ENCODE assay signal across 1 cellular context in genomic region chr11:93541884-93542752, GRCh38.
A peak's percentile ranks its signal among the peaks of the same experiment; 100 is the strongest.
TF ChIP-seq lines count a peak whose summit lies in the region.

No MANE protein-coding gene starts in this region.

TF ChIP-seq in K562, 482 proteins besides CTCF, POLR2A, EP300 and RAD21 (continued from another document and continues in another):
- TF ChIP-seq RBM14 (IDR thresholded peaks at IDR 0.05; ENCODE audit: borderline replicate concordance, insufficient read depth, low read depth, low read length): no peak
- TF ChIP-seq MLX (CRISPR knock-in tag; conservative IDR thresholded peaks at IDR 0.05): no peak
- TF ChIP-seq CXXC5 (CRISPR knock-in tag; IDR thresholded peaks at IDR 0.05): no peak
- TF ChIP-seq ZEB2 (IDR thresholded peaks at IDR 0.05): 0 out of 2 replicates have a peak, but pooled peaks have one; percentile 17
- TF ChIP-seq FOS (IDR thresholded peaks at IDR 0.05; ENCODE audit: extremely low read depth, insufficient read length): peak; percentile 60
- no peak for TF ChIP-seq SUPT5H (IDR thresholded peaks at IDR 0.05)
- no peak for TF ChIP-seq NR2C2 (CRISPR knock-in tag; IDR thresholded peaks at IDR 0.05)
- 0 out of 2 replicates have a peak, but pooled peaks have one; percentile 40 for TF ChIP-seq NR2C2 (tag; IDR thresholded peaks at IDR 0.05)
- TF ChIP-seq ZNF253 (CRISPR knock-in tag; conservative IDR thresholded peaks at IDR 0.05): no peak
- no peak for TF ChIP-seq TAF9B (IDR thresholded peaks at IDR 0.05; ENCODE audit: partially characterized antibody)
- TF ChIP-seq HDAC3 (IDR thresholded peaks at IDR 0.05; ENCODE audit: borderline replicate concordance, partially characterized antibody): no peak
- TF ChIP-seq ZNF280B (CRISPR knock-in tag; IDR thresholded peaks at IDR 0.05): no peak
- no peak for TF ChIP-seq CBX1 (IDR thresholded peaks at IDR 0.05; ENCODE audit: low read depth)
- no peak for TF ChIP-seq CBX2 (IDR thresholded peaks at IDR 0.05; ENCODE audit: insufficient read depth, low read length, poor library complexity, severe bottlenecking)
- peak; percentile 7; the same call in 1 of the 2 replicates for TF ChIP-seq EGR1 (conservative IDR thresholded peaks at IDR 0.05)
- TF ChIP-seq PRMT5 (CRISPR knock-in tag; IDR thresholded peaks at IDR 0.05): no peak
- TF ChIP-seq RUNX1 (IDR thresholded peaks at IDR 0.05; ENCODE audit: low read depth): no peak
- TF ChIP-seq MAX (CRISPR knock-in tag; IDR thresholded peaks at IDR 0.05): no peak
- no peak for TF ChIP-seq BRD4 (IDR thresholded peaks at IDR 0.05)
- TF ChIP-seq MAFK (IDR thresholded peaks at IDR 0.05; ENCODE audit: low read length): no peak
- TF ChIP-seq NEUROD1 (IDR thresholded peaks at IDR 0.05; ENCODE audit: borderline replicate concordance, low read depth, low read length, partially characterized antibody): no peak
- TF ChIP-seq ZNF551 (CRISPR knock-in tag; IDR thresholded peaks at IDR 0.05): no peak
- no peak for TF ChIP-seq NFIX (CRISPR knock-in tag; IDR thresholded peaks at IDR 0.05; ENCODE audit: low read depth)
- no peak for TF ChIP-seq KDM4B (IDR thresholded peaks at IDR 0.05; ENCODE audit: borderline replicate concordance in 2 of 2, low read depth in 1 of 2)
- TF ChIP-seq L3MBTL2 (IDR thresholded peaks at IDR 0.05): peak; percentile 53; the same call in 1 of the 2 replicates
- no peak for TF ChIP-seq NR2C1 (IDR thresholded peaks at IDR 0.05)
- 0 out of 2 replicates have a peak, but pooled peaks have one; percentile 51 for TF ChIP-seq NR2C1 (tag; IDR thresholded peaks at IDR 0.05)
- no peak for TF ChIP-seq STAT5B (CRISPR knock-in tag; IDR thresholded peaks at IDR 0.05)
- TF ChIP-seq HNRNPL (IDR thresholded peaks at IDR 0.05; ENCODE audit: low read depth, low read length): no peak
- peak; percentile 87 for TF ChIP-seq ATF3 (IDR thresholded peaks at IDR 0.05)
- peak; percentile 60 for TF ChIP-seq ATF3 (CRISPR knock-in tag; conservative IDR thresholded peaks at IDR 0.05)
- no peak for TF ChIP-seq ZNF436 (CRISPR knock-in tag; IDR thresholded peaks at IDR 0.05)
- TF ChIP-seq CGGBP1 (CRISPR knock-in tag; IDR thresholded peaks at IDR 0.05): no peak
- TF ChIP-seq, protein P1, sequence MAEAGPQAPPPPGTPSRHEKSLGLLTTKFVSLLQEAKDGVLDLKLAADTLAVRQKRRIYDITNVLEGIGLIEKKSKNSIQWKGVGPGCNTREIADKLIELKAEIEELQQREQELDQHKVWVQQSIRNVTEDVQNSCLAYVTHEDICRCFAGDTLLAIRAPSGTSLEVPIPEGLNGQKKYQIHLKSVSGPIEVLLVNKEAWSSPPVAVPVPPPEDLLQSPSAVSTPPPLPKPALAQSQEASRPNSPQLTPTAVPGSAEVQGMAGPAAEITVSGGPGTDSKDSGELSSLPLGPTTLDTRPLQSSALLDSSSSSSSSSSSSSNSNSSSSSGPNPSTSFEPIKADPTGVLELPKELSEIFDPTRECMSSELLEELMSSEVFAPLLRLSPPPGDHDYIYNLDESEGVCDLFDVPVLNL (CRISPR knock-in tag; IDR thresholded peaks at IDR 0.05; ENCODE audit: low read depth): no peak
- TF ChIP-seq SP2 (IDR thresholded peaks at IDR 0.05; ENCODE audit: extremely low read depth, low read depth, low read length, poor library complexity, severe bottlenecking): no peak
- TF ChIP-seq, protein P2, sequence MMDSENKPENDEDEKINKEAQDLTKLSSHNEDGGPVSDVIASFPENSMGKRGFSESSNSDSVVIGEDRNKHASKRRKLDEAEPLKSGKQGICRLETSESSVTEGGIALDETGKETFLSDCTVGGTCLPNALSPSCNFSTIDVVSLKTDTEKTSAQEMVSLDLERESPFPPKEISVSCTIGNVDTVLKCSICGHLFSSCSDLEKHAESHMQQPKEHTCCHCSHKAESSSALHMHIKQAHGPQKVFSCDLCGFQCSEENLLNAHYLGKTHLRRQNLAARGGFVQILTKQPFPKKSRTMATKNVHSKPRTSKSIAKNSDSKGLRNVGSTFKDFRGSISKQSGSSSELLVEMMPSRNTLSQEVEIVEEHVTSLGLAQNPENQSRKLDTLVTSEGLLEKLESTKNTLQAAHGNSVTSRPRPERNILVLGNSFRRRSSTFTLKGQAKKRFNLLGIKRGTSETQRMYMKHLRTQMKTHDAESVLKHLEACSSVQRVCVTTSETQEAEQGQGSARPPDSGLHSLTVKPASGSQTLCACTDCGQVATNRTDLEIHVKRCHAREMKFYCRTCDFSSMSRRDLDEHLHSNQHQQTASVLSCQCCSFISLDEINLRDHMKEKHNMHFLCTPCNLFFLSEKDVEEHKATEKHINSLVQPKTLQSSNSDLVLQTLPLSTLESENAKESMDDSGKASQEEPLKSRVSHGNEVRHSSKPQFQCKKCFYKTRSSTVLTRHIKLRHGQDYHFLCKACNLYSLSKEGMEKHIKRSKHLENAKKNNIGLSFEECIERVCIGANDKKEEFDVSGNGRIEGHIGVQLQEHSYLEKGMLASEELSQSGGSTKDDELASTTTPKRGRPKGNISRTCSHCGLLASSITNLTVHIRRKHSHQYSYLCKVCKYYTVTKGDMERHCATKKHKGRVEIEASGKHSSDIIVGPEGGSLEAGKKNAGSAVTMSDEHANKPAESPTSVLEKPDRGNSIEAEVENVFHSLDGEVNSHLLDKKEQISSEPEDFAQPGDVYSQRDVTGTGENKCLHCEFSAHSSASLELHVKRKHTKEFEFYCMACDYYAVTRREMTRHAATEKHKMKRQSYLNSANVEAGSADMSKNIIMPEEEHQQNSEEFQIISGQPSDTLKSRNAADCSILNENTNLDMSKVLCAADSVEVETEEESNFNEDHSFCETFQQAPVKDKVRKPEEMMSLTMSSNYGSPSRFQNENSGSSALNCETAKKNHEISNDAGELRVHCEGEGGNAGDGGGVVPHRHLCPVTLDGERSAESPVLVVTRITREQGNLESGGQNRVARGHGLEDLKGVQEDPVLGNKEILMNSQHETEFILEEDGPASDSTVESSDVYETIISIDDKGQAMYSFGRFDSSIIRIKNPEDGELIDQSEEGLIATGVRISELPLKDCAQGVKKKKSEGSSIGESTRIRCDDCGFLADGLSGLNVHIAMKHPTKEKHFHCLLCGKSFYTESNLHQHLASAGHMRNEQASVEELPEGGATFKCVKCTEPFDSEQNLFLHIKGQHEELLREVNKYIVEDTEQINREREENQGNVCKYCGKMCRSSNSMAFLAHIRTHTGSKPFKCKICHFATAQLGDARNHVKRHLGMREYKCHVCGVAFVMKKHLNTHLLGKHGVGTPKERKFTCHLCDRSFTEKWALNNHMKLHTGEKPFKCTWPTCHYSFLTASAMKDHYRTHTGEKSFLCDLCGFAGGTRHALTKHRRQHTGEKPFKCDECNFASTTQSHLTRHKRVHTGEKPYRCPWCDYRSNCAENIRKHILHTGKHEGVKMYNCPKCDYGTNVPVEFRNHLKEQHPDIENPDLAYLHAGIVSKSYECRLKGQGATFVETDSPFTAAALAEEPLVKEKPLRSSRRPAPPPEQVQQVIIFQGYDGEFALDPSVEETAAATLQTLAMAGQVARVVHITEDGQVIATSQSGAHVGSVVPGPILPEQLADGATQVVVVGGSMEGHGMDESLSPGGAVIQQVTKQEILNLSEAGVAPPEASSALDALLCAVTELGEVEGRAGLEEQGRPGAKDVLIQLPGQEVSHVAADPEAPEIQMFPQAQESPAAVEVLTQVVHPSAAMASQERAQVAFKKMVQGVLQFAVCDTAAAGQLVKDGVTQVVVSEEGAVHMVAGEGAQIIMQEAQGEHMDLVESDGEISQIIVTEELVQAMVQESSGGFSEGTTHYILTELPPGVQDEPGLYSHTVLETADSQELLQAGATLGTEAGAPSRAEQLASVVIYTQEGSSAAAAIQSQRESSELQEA (IDR thresholded peaks at IDR 0.05; ENCODE audit: low read depth): no peak
- TF ChIP-seq, protein P3, sequence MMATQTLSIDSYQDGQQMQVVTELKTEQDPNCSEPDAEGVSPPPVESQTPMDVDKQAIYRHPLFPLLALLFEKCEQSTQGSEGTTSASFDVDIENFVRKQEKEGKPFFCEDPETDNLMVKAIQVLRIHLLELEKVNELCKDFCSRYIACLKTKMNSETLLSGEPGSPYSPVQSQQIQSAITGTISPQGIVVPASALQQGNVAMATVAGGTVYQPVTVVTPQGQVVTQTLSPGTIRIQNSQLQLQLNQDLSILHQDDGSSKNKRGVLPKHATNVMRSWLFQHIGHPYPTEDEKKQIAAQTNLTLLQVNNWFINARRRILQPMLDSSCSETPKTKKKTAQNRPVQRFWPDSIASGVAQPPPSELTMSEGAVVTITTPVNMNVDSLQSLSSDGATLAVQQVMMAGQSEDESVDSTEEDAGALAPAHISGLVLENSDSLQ (IDR thresholded peaks at IDR 0.05): peak; percentile 14; the same call in 1 of the 2 replicates
- TF ChIP-seq HSF4 (CRISPR knock-in tag; IDR thresholded peaks at IDR 0.05; ENCODE audit: borderline replicate concordance): no peak
- TF ChIP-seq SIN3B (IDR thresholded peaks at IDR 0.05; ENCODE audit: low read depth): no peak
- peak; percentile 81 for TF ChIP-seq DPF2 (IDR thresholded peaks at IDR 0.05)
- TF ChIP-seq ZNF175 (CRISPR knock-in tag; IDR thresholded peaks at IDR 0.05; ENCODE audit: low read depth): no peak
- TF ChIP-seq MYC (IDR thresholded peaks at IDR 0.05; ENCODE audit: low read depth, low read length): no peak
- no peak for TF ChIP-seq MYC (CRISPR knock-in tag; IDR thresholded peaks at IDR 0.05; ENCODE audit: borderline replicate concordance, low read depth)
- no peak for TF ChIP-seq GATAD2A (IDR thresholded peaks at IDR 0.05)
- TF ChIP-seq ZC3H4 (CRISPR knock-in tag; IDR thresholded peaks at IDR 0.05; ENCODE audit: borderline replicate concordance): no peak
- no peak for TF ChIP-seq E2F3 (CRISPR knock-in tag; IDR thresholded peaks at IDR 0.05)
- no peak for TF ChIP-seq ARHGAP35 (IDR thresholded peaks at IDR 0.05; ENCODE audit: partially characterized antibody)
- TF ChIP-seq TOE1 (IDR thresholded peaks at IDR 0.05; ENCODE audit: borderline replicate concordance): no peak
- TF ChIP-seq TOE1 (CRISPR knock-in tag; IDR thresholded peaks at IDR 0.05; ENCODE audit: borderline replicate concordance, low read depth): no peak
- TF ChIP-seq DIDO1 (tag; IDR thresholded peaks at IDR 0.05; ENCODE audit: low read depth): no peak
- TF ChIP-seq RBM25 (IDR thresholded peaks at IDR 0.05; ENCODE audit: low read depth, low read length, severe bottlenecking): no peak
- TF ChIP-seq CREM (IDR thresholded peaks at IDR 0.05; ENCODE audit: low read depth): 0 out of 2 replicates have a peak, but pooled peaks have one; percentile 28
- TF ChIP-seq NR1H2 (CRISPR knock-in tag; IDR thresholded peaks at IDR 0.05): no peak
- TF ChIP-seq, protein P4, sequence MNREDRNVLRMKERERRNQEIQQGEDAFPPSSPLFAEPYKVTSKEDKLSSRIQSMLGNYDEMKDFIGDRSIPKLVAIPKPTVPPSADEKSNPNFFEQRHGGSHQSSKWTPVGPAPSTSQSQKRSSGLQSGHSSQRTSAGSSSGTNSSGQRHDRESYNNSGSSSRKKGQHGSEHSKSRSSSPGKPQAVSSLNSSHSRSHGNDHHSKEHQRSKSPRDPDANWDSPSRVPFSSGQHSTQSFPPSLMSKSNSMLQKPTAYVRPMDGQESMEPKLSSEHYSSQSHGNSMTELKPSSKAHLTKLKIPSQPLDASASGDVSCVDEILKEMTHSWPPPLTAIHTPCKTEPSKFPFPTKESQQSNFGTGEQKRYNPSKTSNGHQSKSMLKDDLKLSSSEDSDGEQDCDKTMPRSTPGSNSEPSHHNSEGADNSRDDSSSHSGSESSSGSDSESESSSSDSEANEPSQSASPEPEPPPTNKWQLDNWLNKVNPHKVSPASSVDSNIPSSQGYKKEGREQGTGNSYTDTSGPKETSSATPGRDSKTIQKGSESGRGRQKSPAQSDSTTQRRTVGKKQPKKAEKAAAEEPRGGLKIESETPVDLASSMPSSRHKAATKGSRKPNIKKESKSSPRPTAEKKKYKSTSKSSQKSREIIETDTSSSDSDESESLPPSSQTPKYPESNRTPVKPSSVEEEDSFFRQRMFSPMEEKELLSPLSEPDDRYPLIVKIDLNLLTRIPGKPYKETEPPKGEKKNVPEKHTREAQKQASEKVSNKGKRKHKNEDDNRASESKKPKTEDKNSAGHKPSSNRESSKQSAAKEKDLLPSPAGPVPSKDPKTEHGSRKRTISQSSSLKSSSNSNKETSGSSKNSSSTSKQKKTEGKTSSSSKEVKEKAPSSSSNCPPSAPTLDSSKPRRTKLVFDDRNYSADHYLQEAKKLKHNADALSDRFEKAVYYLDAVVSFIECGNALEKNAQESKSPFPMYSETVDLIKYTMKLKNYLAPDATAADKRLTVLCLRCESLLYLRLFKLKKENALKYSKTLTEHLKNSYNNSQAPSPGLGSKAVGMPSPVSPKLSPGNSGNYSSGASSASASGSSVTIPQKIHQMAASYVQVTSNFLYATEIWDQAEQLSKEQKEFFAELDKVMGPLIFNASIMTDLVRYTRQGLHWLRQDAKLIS (CRISPR knock-in tag; IDR thresholded peaks at IDR 0.05): no peak
- TF ChIP-seq RFX1 (IDR thresholded peaks at IDR 0.05): no peak
